ENCODE assay signal across 13 cellular contexts in the genomic region with DNA sequence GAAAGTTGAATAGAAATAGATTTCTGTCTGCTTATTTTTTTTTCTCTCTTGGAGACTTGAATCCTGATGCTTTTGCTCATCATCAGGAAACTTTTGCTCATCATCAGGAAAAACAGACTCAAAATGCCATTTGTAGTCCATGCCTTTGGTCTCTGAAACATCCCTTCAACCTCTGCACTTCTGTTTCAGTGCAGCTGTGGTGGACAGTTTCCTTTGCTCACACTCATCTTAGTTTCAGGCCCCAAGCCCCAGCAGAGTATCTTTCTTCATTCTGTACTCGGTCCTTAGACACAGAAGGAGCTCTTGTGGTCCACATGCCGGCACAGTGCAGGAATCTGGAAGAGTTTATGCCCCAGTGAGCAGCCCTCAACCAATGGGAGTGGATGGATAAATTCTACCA.
A peak's percentile ranks its signal among the peaks of the same experiment; 100 is the strongest.
DNase-seq lines count a peak whose midpoint lies in the region; ATAC-seq and TF ChIP-seq lines count a peak whose summit lies in the region.
"Had no signal": no experiment of that assay in that cellular context is flagged by ENCODE, and none has a peak within 500 bp of the region (broad histone marks: within the 10 kb centered on the region; RNA-seq: fewer than 3 reads in every experiment).

No MANE protein-coding gene starts in this region.

- no peaks in the 10 kb centered on the region for H3F3A ChIP-seq in GM23338 (replicated peaks; ENCODE audit: low read depth)

- no peak overlapping the region for H3K27ac ChIP-seq in GM23338 (ENCODE audit: low read depth)
- H3K27ac ChIP-seq: A549 had no signal

- no peaks in the 10 kb centered on the region for H3K9me3 Mint-ChIP-seq in activated CD8-positive, alpha-beta memory T cell treated with anti-CD3 and anti-CD28 coated beads, Interleukin-2, amount 10 ng/mL, durations not matched to agents 7 days and 5 days (ENCODE audit: low read depth)
- H3K9me3 Mint-ChIP-seq in GM23338: no peaks in the 10 kb centered on the region
- no peaks in the 10 kb centered on the region for H3K9me3 Mint-ChIP-seq in stimulated activated naive CD8-positive, alpha-beta T cell treated with anti-CD3 and anti-CD28 coated beads, Interleukin-15, Interleukin-2, amounts not matched to agents 100 ng/mL and 50 ng/mL, for 24 hours
- no peaks in the 10 kb centered on the region for H3K9me3 Mint-ChIP-seq in nephron progenitor cell

- CTCF ChIA-PET in activated CD8-positive, alpha-beta memory T cell treated with anti-CD3 and anti-CD28 coated beads, Interleukin-2, amount 10 ng/mL, durations not matched to agents 7 days and 5 days (lab: Charles Lee): no interaction called here

- no peaks in the 10 kb centered on the region for H3K4me1 ChIP-seq in GM23338 (ENCODE audit: insufficient read depth)
- H3K4me1 ChIP-seq: A549 had no signal

- H4K20me1 ChIP-seq in GM23338 (replicated peaks; ENCODE audit: insufficient read depth): no peaks in the 10 kb centered on the region

- no peak for DNase-seq in activated CD8-positive, alpha-beta memory T cell treated with anti-CD3 and anti-CD28 coated beads, Interleukin-2, amount 10 ng/mL, durations not matched to agents 7 days and 5 days
- no peak for DNase-seq in activated CD8-positive, alpha-beta memory T cell treated with anti-CD3 and anti-CD28 coated beads for 24 hours
- DNase-seq in GM23338 (ENCODE audit: low spot score): no peak
- no peak for DNase-seq in nephron progenitor cell
- no peak for DNase-seq in A172 (ENCODE audit: low spot score)
- no peak for DNase-seq in NCI-H2107 treated with DMSO at 0.1 percent for 48 hours (lab: John Stamatoyannopoulos, UW; ENCODE audit: unreplicated experiment)
- DNase-seq: immature natural killer cell, NCI-H446, SW 1271 had no signal

- H3K27ac Mint-ChIP-seq in activated CD8-positive, alpha-beta memory T cell treated with anti-CD3 and anti-CD28 coated beads, Interleukin-2, amount 10 ng/mL, durations not matched to agents 7 days and 5 days: peak overlapping the region; percentile 72
- H3K27ac Mint-ChIP-seq in GM23338: no peak overlapping the region
- peak overlapping the region; percentile 33 for H3K27ac Mint-ChIP-seq in stimulated activated naive CD8-positive, alpha-beta T cell treated with anti-CD3 and anti-CD28 coated beads, Interleukin-15, Interleukin-2, amounts not matched to agents 100 ng/mL and 50 ng/mL, for 24 hours
- H3K27ac Mint-ChIP-seq in nephron progenitor cell: no peak overlapping the region
- H3K27ac Mint-ChIP-seq: progenitor cell of endocrine pancreas had no signal

- H2AFZ ChIP-seq in GM23338: peak overlapping the region; percentile 72; the same call in 1 of the 2 replicates

- H3K27me3 Mint-ChIP-seq in activated CD8-positive, alpha-beta memory T cell treated with anti-CD3 and anti-CD28 coated beads, Interleukin-2, amount 10 ng/mL, durations not matched to agents 7 days and 5 days: no peaks in the 10 kb centered on the region
- peaks cover 2% of the 10 kb centered on the region for H3K27me3 Mint-ChIP-seq in GM23338 (ENCODE audit: insufficient read depth, low read depth, poor library complexity)
- no peaks in the 10 kb centered on the region for H3K27me3 Mint-ChIP-seq in stimulated activated naive CD8-positive, alpha-beta T cell treated with anti-CD3 and anti-CD28 coated beads, Interleukin-15, Interleukin-2, amounts not matched to agents 100 ng/mL and 50 ng/mL, for 24 hours
- H3K27me3 Mint-ChIP-seq in nephron progenitor cell (ENCODE audit: low read depth, poor library complexity): peaks cover 5% of the 10 kb centered on the region
- H3K27me3 Mint-ChIP-seq: progenitor cell of endocrine pancreas had no signal

- no peaks in the 10 kb centered on the region for H3K27me3 ChIP-seq in GM23338 (ENCODE audit: insufficient read depth)

- no peak for TF ChIP-seq CTCF in GM23338 (conservative IDR thresholded peaks at IDR 0.05; ENCODE audit: low read depth in 2 of 2)
- no peak for TF ChIP-seq CTCF in nephron progenitor cell (IDR thresholded peaks at IDR 0.05)

- H3K36me3 Mint-ChIP-seq in activated CD8-positive, alpha-beta memory T cell treated with anti-CD3 and anti-CD28 coated beads, Interleukin-2, amount 10 ng/mL, durations not matched to agents 7 days and 5 days: peaks cover 6% of the 10 kb centered on the region
- H3K36me3 Mint-ChIP-seq in GM23338 (ENCODE audit: low read depth) (no peaks in the 10 kb centered on the region), nephron progenitor cell (ENCODE audit: low read depth) (no peaks in the 10 kb centered on the region)
- no peaks in the 10 kb centered on the region for H3K36me3 Mint-ChIP-seq in stimulated activated naive CD8-positive, alpha-beta T cell treated with anti-CD3 and anti-CD28 coated beads, Interleukin-15, Interleukin-2, amounts not matched to agents 100 ng/mL and 50 ng/mL, for 24 hours (ENCODE audit: low read depth)

- H3K4me3 Mint-ChIP-seq in activated CD8-positive, alpha-beta memory T cell treated with anti-CD3 and anti-CD28 coated beads, Interleukin-2, amount 10 ng/mL, durations not matched to agents 7 days and 5 days: peak overlapping the region; percentile 6
- no peak overlapping the region for H3K4me3 Mint-ChIP-seq in GM23338
- no peak overlapping the region for H3K4me3 Mint-ChIP-seq in stimulated activated naive CD8-positive, alpha-beta T cell treated with anti-CD3 and anti-CD28 coated beads, Interleukin-15, Interleukin-2, amounts not matched to agents 100 ng/mL and 50 ng/mL, for 24 hours
- no peak overlapping the region for H3K4me3 Mint-ChIP-seq in nephron progenitor cell
- H3K4me3 Mint-ChIP-seq: immature natural killer cell had no signal

- H3K4me2 ChIP-seq in GM23338: no peak overlapping the region
- H3K4me2 ChIP-seq: A549 had no signal

- no peaks in the 10 kb centered on the region for H3K79me2 ChIP-seq in GM23338 (replicated peaks; ENCODE audit: insufficient read depth)

- H3K4me1 Mint-ChIP-seq in activated CD8-positive, alpha-beta memory T cell treated with anti-CD3 and anti-CD28 coated beads, Interleukin-2, amount 10 ng/mL, durations not matched to agents 7 days and 5 days: peaks cover 24% of the 10 kb centered on the region
- H3K4me1 Mint-ChIP-seq in GM23338 (peaks cover 2% of the 10 kb centered on the region; the same call in 1 of the 3 replicates), nephron progenitor cell (no peaks in the 10 kb centered on the region)
- peaks cover 27% of the 10 kb centered on the region for H3K4me1 Mint-ChIP-seq in stimulated activated naive CD8-positive, alpha-beta T cell treated with anti-CD3 and anti-CD28 coated beads, Interleukin-15, Interleukin-2, amounts not matched to agents 100 ng/mL and 50 ng/mL, for 24 hours (ENCODE audit: low read depth)

- no peaks in the 10 kb centered on the region for H3K36me3 ChIP-seq in GM23338 (ENCODE audit: insufficient read depth)

- H3K4me3 ChIP-seq in GM23338: no peak overlapping the region
- H3K4me3 ChIP-seq: A549 had no signal

- H3K9me2 ChIP-seq in GM23338 (ENCODE audit: insufficient read depth): peaks cover 5% of the 10 kb centered on the region; the same call in 1 of the 2 replicates

- peak; percentile 68 for ATAC-seq in activated CD8-positive, alpha-beta memory T cell treated with anti-CD3 and anti-CD28 coated beads, Interleukin-2, amount 10 ng/mL, durations not matched to agents 7 days and 5 days
- ATAC-seq in GM23338 (no peak), HG03442 (IDR thresholded peaks at IDR 0.05; ENCODE audit: unreplicated experiment) (peak; percentile 55)
- ATAC-seq: A549 had no signal

TF ChIP-seq in GM23338, 12 proteins besides CTCF, POLR2A, EP300 and RAD21 (continues in another document):
- TF ChIP-seq STAT1 (IDR thresholded peaks at IDR 0.05; ENCODE audit: unreplicated experiment) (no peak), ZNF114 (CRISPR knock-in tag; IDR thresholded peaks at IDR 0.05) (no peak), ZNF331 (CRISPR knock-in tag; IDR thresholded peaks at IDR 0.05; ENCODE audit: low read depth) (no peak), EZH2 (IDR thresholded peaks at IDR 0.05; ENCODE audit: low read depth, unreplicated experiment) (no peak), EZH2phosphoT487 (IDR thresholded peaks at IDR 0.05; ENCODE audit: unreplicated experiment) (no peak), REST (IDR thresholded peaks at IDR 0.05; ENCODE audit: unreplicated experiment) (no peak), NANOG (IDR thresholded peaks at IDR 0.05; ENCODE audit: borderline replicate concordance) (no peak)
- TF ChIP-seq, protein P1, sequence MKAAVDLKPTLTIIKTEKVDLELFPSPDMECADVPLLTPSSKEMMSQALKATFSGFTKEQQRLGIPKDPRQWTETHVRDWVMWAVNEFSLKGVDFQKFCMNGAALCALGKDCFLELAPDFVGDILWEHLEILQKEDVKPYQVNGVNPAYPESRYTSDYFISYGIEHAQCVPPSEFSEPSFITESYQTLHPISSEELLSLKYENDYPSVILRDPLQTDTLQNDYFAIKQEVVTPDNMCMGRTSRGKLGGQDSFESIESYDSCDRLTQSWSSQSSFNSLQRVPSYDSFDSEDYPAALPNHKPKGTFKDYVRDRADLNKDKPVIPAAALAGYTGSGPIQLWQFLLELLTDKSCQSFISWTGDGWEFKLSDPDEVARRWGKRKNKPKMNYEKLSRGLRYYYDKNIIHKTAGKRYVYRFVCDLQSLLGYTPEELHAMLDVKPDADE (IDR thresholded peaks at IDR 0.05): no peak

Comparison
In these comparisons a context has a peak if more than half of its experiments do, and no peak if none do; other contexts are left out.
1. H3K27ac Mint-ChIP-seq: peak in activated CD8-positive, alpha-beta memory T cell treated with anti-CD3 and anti-CD28 coated beads, Interleukin-2, amount 10 ng/mL, durations not matched to agents 7 days and 5 days (single experiment) and stimulated activated naive CD8-positive, alpha-beta T cell treated with anti-CD3 and anti-CD28 coated beads, Interleukin-15, Interleukin-2, amounts not matched to agents 100 ng/mL and 50 ng/mL, for 24 hours (single experiment); none in GM23338 (single experiment) and nephron progenitor cell (single experiment).